ENCODE assay signal across 28 cellular contexts in genomic region chr10:12799746-12800145, GRCh38.
"Had no signal": no experiment of that assay in that cellular context is flagged by ENCODE, and none has a peak within 500 bp of the region (broad histone marks: within the 10 kb centered on the region; RNA-seq: fewer than 3 reads in every experiment).

No MANE protein-coding gene starts in this region.

- H2AFZ ChIP-seq: hepatocyte, parathyroid adenoma had no signal

- H3K4me3 ChIP-seq: gastrocnemius medialis, heart left ventricle, hepatocyte, left lung, smooth muscle cell, suprapubic skin, transverse colon, upper lobe of right lung, uterus had no signal

- H3K36me3 ChIP-seq: gastrocnemius medialis, left lung, suprapubic skin, transverse colon, upper lobe of right lung, uterus had no signal

- H3K79me2 ChIP-seq: hepatocyte, parathyroid adenoma had no signal

- ATAC-seq: esophagus mucosa; gastrocnemius medialis; heart left ventricle; left lung; naive thymus-derived CD4-positive, alpha-beta T cell; sciatic nerve; stimulated activated naive CD8-positive, alpha-beta T cell treated with anti-CD3 and anti-CD28 coated beads, Interleukin-15, amount 100 ng/mL, for 72 hours; upper lobe of right lung had no signal

- H3K27me3 ChIP-seq: gastrocnemius medialis, heart left ventricle, hepatocyte, left lung, suprapubic skin, transverse colon, upper lobe of right lung, uterus had no signal

- H3K4me3 Mint-ChIP-seq: dendritic cell treated with granulocyte-macrophage colony-stimulating factor and Interleukin-4, amounts not matched to agents 40 ng/mL and 50 ng/mL, for 4 days; endodermal cell; mesothelial cell of epicardium; naive thymus-derived CD4-positive, alpha-beta T cell; stimulated activated naive CD8-positive, alpha-beta T cell treated with anti-CD3 and anti-CD28 coated beads, Interleukin-15, amount 100 ng/mL, for 72 hours had no signal

- H3K9me3 Mint-ChIP-seq: dendritic cell treated with granulocyte-macrophage colony-stimulating factor and Interleukin-4, amounts not matched to agents 40 ng/mL and 50 ng/mL, for 4 days; endodermal cell; mesothelial cell of epicardium; naive thymus-derived CD4-positive, alpha-beta T cell; stimulated activated naive CD8-positive, alpha-beta T cell treated with anti-CD3 and anti-CD28 coated beads, Interleukin-15, amount 100 ng/mL, for 72 hours had no signal

- H3K4me1 Mint-ChIP-seq: naive thymus-derived CD4-positive, alpha-beta T cell; stimulated activated naive CD8-positive, alpha-beta T cell treated with anti-CD3 and anti-CD28 coated beads, Interleukin-15, amount 100 ng/mL, for 72 hours had no signal

- H3K27ac Mint-ChIP-seq: dendritic cell treated with granulocyte-macrophage colony-stimulating factor and Interleukin-4, amounts not matched to agents 40 ng/mL and 50 ng/mL, for 4 days; endodermal cell; mesothelial cell of epicardium; naive thymus-derived CD4-positive, alpha-beta T cell; progenitor cell of endocrine pancreas; stimulated activated naive CD8-positive, alpha-beta T cell treated with anti-CD3 and anti-CD28 coated beads, Interleukin-15, amount 100 ng/mL, for 72 hours had no signal

- H3K4me1 ChIP-seq: gastrocnemius medialis, left lung, parathyroid adenoma, suprapubic skin, transverse colon, upper lobe of right lung, uterus had no signal

- DNase-seq: effector CD8-positive, alpha-beta T cell; endodermal cell; foreskin fibroblast; gastrocnemius medialis; heart left ventricle; kidney; left lung; mesenchymal stem cell; naive thymus-derived CD4-positive, alpha-beta T cell; stimulated activated CD4-positive, alpha-beta T cell treated with anti-CD3 and anti-CD28 coated beads, Interleukin-12 subunit alpha, Interleukin-12 subunit beta, amount 100 ng/mL, for 4 hours; stimulated activated CD4-positive, alpha-beta T cell treated with anti-CD3 and anti-CD28 coated beads, Interleukin-1b, Interleukin-23, amount 100 ng/mL, for 48 hours; stimulated activated CD4-positive, alpha-beta T cell treated with anti-CD3 and anti-CD28 coated beads, Interleukin-4, amount 100 ng/mL, for 1 hour; stimulated activated CD8-positive, alpha-beta memory T cell treated with anti-CD3 and anti-CD28 coated beads, Interleukin-4, amount 100 ng/mL, for 48 hours; stimulated activated naive CD4-positive, alpha-beta T cell; stimulated activated naive CD8-positive, alpha-beta T cell treated with anti-CD3 and anti-CD28 coated beads, Interleukin-15, amount 100 ng/mL, for 72 hours; transverse colon; upper lobe of right lung; uterus had no signal

- H3K4me2 ChIP-seq: hepatocyte, smooth muscle cell had no signal

- H3K27ac ChIP-seq: epithelial cell of prostate, gastrocnemius medialis, heart left ventricle, hepatocyte, left lung, parathyroid adenoma, suprapubic skin, transverse colon, upper lobe of right lung, uterus had no signal

- H3K36me3 Mint-ChIP-seq: mesothelial cell of epicardium had no signal

- H3K27me3 Mint-ChIP-seq: dendritic cell treated with granulocyte-macrophage colony-stimulating factor and Interleukin-4, amounts not matched to agents 40 ng/mL and 50 ng/mL, for 4 days; naive thymus-derived CD4-positive, alpha-beta T cell; stimulated activated naive CD8-positive, alpha-beta T cell treated with anti-CD3 and anti-CD28 coated beads, Interleukin-15, amount 100 ng/mL, for 72 hours had no signal
